ENCODE assay signal across 2 cellular contexts in the genomic region with DNA sequence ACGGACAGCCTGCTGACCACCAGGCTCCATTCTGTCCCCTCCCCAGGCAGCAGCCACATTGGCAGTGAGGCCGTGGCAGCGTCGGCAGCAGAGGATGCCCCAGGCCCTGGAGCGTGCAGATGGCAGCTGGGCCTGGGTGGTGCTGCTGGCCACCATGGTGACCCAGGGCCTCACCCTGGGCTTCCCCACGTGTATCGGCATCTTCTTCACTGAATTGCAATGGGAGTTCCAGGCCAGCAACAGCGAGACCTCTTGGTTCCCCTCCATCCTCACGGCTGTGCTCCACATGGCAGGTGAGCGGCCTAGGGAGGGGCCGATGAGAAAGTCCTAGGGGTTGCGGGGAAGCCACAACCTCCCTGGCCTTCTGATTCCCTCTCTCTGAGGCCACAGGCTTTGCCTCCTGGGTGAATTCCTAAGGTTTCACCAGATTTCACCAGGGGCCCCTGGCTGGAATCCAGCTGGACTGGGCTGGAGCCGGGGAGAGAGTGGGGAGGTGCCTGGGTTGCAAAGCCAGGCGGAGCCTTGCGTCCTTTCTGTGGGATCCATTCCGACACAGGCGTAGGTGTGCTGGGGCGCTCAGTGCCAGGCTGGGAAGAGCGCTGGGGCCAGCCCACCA.
TF ChIP-seq lines count a peak whose summit lies in the region.

No MANE protein-coding gene starts in this region.

TF ChIP-seq in HCT116, 20 proteins besides CTCF, POLR2A, EP300 and RAD21:
- TF ChIP-seq TCF7L2 (IDR thresholded peaks at IDR 0.05; ENCODE audit: borderline replicate concordance, extremely low read depth, insufficient read depth, insufficient read length) (no peak), CEBPB (IDR thresholded peaks at IDR 0.05; ENCODE audit: low read depth) (no peak), ELF1 (IDR thresholded peaks at IDR 0.05; ENCODE audit: borderline replicate concordance, low read depth) (no peak), EZH2 (IDR thresholded peaks at IDR 0.05) (no peak), ZNF274 (IDR thresholded peaks at IDR 0.05; ENCODE audit: low read depth, low read length) (no peak), SRF (IDR thresholded peaks at IDR 0.05; ENCODE audit: low read depth) (no peak), SIN3A (IDR thresholded peaks at IDR 0.05; ENCODE audit: low read depth) (no peak)
- TF ChIP-seq, protein P1, sequence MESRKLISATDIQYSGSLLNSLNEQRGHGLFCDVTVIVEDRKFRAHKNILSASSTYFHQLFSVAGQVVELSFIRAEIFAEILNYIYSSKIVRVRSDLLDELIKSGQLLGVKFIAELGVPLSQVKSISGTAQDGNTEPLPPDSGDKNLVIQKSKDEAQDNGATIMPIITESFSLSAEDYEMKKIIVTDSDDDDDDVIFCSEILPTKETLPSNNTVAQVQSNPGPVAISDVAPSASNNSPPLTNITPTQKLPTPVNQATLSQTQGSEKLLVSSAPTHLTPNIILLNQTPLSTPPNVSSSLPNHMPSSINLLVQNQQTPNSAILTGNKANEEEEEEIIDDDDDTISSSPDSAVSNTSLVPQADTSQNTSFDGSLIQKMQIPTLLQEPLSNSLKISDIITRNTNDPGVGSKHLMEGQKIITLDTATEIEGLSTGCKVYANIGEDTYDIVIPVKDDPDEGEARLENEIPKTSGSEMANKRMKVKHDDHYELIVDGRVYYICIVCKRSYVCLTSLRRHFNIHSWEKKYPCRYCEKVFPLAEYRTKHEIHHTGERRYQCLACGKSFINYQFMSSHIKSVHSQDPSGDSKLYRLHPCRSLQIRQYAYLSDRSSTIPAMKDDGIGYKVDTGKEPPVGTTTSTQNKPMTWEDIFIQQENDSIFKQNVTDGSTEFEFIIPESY (IDR thresholded peaks at IDR 0.05; ENCODE audit: extremely low read depth, insufficient replicate concordance, low read length) = no peak
- TF ChIP-seq, protein P2, sequence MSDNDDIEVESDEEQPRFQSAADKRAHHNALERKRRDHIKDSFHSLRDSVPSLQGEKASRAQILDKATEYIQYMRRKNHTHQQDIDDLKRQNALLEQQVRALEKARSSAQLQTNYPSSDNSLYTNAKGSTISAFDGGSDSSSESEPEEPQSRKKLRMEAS (IDR thresholded peaks at IDR 0.05) = no peak
- TF ChIP-seq, protein P3, sequence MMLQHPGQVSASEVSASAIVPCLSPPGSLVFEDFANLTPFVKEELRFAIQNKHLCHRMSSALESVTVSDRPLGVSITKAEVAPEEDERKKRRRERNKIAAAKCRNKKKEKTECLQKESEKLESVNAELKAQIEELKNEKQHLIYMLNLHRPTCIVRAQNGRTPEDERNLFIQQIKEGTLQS (IDR thresholded peaks at IDR 0.05) = no peak
TF ChIP-seq in HCT116: peak in this region for 0.

TF ChIP-seq in K562, 482 proteins besides CTCF, POLR2A, EP300 and RAD21:
- TF ChIP-seq FOXK2 (conservative IDR thresholded peaks at IDR 0.05 in 1 of 2, IDR thresholded peaks at IDR 0.05 in 1 of 2; ENCODE audit: low read depth in 2 of 2) (no peak), POLR2G (IDR thresholded peaks at IDR 0.05; ENCODE audit: low read depth, low read length) (0 out of 2 replicates have a peak, but pooled peaks have one; percentile 12), ZNF551 (CRISPR knock-in tag; IDR thresholded peaks at IDR 0.05) (no peak), ZNF764 (CRISPR knock-in tag; IDR thresholded peaks at IDR 0.05; ENCODE audit: low read depth) (no peak)
- TF ChIP-seq, protein P1 (CRISPR knock-in tag; IDR thresholded peaks at IDR 0.05) = 0 out of 2 replicates have a peak, but pooled peaks have one; percentile 10
- TF ChIP-seq, protein P4, sequence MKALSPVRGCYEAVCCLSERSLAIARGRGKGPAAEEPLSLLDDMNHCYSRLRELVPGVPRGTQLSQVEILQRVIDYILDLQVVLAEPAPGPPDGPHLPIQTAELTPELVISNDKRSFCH (CRISPR knock-in tag; IDR thresholded peaks at IDR 0.05) = no peak
- TF ChIP-seq, protein P4 (tag; IDR thresholded peaks at IDR 0.05) = no peak
- TF ChIP-seq, protein P5, sequence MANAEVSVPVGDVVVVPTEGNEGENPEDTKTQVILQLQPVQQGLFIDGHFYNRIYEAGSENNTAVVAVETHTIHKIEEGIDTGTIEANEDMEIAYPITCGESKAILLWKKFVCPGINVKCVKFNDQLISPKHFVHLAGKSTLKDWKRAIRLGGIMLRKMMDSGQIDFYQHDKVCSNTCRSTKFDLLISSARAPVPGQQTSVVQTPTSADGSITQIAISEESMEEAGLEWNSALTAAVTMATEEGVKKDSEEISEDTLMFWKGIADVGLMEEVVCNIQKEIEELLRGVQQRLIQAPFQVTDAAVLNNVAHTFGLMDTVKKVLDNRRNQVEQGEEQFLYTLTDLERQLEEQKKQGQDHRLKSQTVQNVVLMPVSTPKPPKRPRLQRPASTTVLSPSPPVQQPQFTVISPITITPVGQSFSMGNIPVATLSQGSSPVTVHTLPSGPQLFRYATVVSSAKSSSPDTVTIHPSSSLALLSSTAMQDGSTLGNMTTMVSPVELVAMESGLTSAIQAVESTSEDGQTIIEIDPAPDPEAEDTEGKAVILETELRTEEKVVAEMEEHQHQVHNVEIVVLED (CRISPR knock-in tag; IDR thresholded peaks at IDR 0.05) = no peak
